Comparison of ENCODE assay signal across 8 cellular contexts in the genomic region with DNA sequence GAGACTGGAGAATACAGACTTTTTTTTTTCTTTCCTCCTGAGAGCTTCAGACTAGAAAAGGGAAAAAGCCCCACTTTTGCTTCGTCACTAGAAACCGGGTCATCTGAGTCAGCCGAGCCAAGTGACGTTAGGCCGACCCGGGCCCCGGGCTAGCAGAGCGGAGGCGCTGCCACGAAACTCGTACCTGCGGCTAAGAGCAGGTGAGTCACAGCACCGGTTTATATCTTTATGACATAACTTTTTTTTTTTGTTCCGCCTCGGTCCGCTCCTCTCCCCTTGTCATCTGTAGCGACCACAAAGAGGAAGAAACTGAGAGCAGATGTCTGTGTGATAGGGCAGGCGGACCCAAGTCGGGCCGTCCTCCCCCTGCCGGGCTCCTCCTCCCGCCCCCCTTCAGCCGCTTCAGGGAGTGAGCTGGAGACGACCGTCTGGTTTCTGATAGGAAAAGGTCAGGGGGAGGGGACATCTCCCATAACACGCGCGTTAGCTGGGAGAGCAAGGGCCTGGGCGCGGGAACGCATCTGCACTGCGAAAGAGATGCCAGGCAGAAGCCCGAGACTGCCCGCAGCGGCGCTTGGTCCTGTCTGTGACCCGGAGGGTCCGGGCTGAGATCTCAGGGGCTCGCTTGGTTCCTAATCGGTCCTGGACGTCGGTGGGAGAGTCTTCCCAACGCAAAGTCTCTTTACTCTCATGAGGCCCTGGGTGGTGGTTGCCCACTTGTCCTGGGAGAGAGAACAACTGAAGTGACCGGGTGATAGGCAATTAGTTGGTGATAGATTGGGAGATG. TPM values are rescaled to one million over a fixed set of nuclear protein-coding genes. Genes with fewer than 3 reads are reported as not detected.
DNase-seq lines count a peak whose midpoint lies in the region; ATAC-seq and TF ChIP-seq lines count a peak whose summit lies in the region.

No MANE protein-coding gene starts in this region.

- DNase-seq in CD4-positive, CD25-positive, alpha-beta regulatory T cell, result peak in 2 of 3 donors; percentile 13 to 46
- DNase-seq in H4 (ENCODE audit: low spot score) (peak; percentile 52), NCI-H1436 (lab: John Stamatoyannopoulos, UW) (peak; percentile 86), SW480 (ENCODE audit: low spot score) (peak; percentile 81), mammary epithelial cell (peak; percentile 97)
- peak; percentile 72 for DNase-seq in stimulated activated naive CD8-positive, alpha-beta T cell treated with anti-CD3 and anti-CD28 coated beads, Interleukin-15, Interleukin-2, amounts not matched to agents 100 U/mL and 50 U/mL, for 24 hours
- no peak for DNase-seq in NK-92 treated with Interleukin-12 subunit alpha and Interleukin-12 subunit beta, amount 100 ng/mL, for 24 hours (lab: John Stamatoyannopoulos, UW)

- H3K79me2 ChIP-seq in mammary epithelial cell (ENCODE audit: insufficient read depth, low read length), result no peaks in the 10 kb centered on the region

- no peaks in the 10 kb centered on the region for H4K20me1 ChIP-seq in mammary epithelial cell (ENCODE audit: insufficient read depth, low read length)

- H3K36me3 Mint-ChIP-seq in CD4-positive, CD25-positive, alpha-beta regulatory T cell, result no peaks in the 10 kb centered on the region

- peaks cover 0 to 8% of the 10 kb centered on the region in 2 experiments for H3K9me3 ChIP-seq in CD4-positive, CD25-positive, alpha-beta regulatory T cell (ENCODE audit: control insufficient read depth in 2 of 2, low read length in 2 of 2)
- H3K9me3 ChIP-seq in mammary epithelial cell (replicated peaks; ENCODE audit: insufficient read depth, low read length) (no peaks in the 10 kb centered on the region), mucosa of stomach (ENCODE audit: control insufficient read depth, low read length) (no peaks in the 10 kb centered on the region)

- peaks cover 0 to 17% (median 2%) of the 10 kb centered on the region in 7 donors for H3K9me3 Mint-ChIP-seq in CD4-positive, CD25-positive, alpha-beta regulatory T cell

- in situ Hi-C loops in mammary epithelial cell (cut with MboI; ENCODE audit: low sequenced_read_pairs in 2 of 2), result loop anchor here (10.0 kb wide), 2 partner anchors 351 to 361 kb away; no protein-coding TSS in a partner anchor

- peaks cover 75% of the 10 kb centered on the region for H3K27me3 Mint-ChIP-seq in CD4-positive, CD25-positive, alpha-beta regulatory T cell

- CTCF ChIA-PET in mammary epithelial cell (lab: Charles Lee; ENCODE audit: low non-redundant PET), result no interaction called here

- no peaks in the 10 kb centered on the region for H3K36me3 ChIP-seq in CD4-positive, CD25-positive, alpha-beta regulatory T cell (ENCODE audit: control insufficient read depth, insufficient read depth, low read length)
- H3K36me3 ChIP-seq in mammary epithelial cell (ENCODE audit: insufficient read depth, low read length), result no peaks in the 10 kb centered on the region
- H3K36me3 ChIP-seq in mucosa of stomach (ENCODE audit: control insufficient read depth, insufficient read depth, low read length), result no peaks in the 10 kb centered on the region

- peak overlapping the region in 3 of 4 donors; percentile 43 to 72 (median 72) for H3K4me3 Mint-ChIP-seq in CD4-positive, CD25-positive, alpha-beta regulatory T cell

- no TSS peak for BruUV-seq in mammary epithelial cell (replicated peaks; lab: Mats Ljungman, UMichigan)

- H3K27me3 ChIP-seq in CD4-positive, CD25-positive, alpha-beta regulatory T cell (ENCODE audit: control insufficient read depth, insufficient read depth, low read length), result peaks cover 41% of the 10 kb centered on the region
- peaks cover 44% of the 10 kb centered on the region for H3K27me3 ChIP-seq in mammary epithelial cell (ENCODE audit: insufficient read depth, low read length)
- H3K27me3 ChIP-seq in mucosa of stomach (ENCODE audit: control insufficient read depth, insufficient read depth, low read length), result peaks cover 51% of the 10 kb centered on the region

- dilution Hi-C loops in mammary epithelial cell (cut with HindIII; ENCODE audit: low sequenced_read_pairs), result no loop called here

- no peak overlapping the region for H3K27ac Mint-ChIP-seq in CD4-positive, CD25-positive, alpha-beta regulatory T cell

- peak; percentile 34 to 54 for ATAC-seq in CD4-positive, CD25-positive, alpha-beta regulatory T cell (ENCODE audit: low read depth in 2 of 2)
- ATAC-seq in stimulated activated naive CD8-positive, alpha-beta T cell treated with anti-CD3 and anti-CD28 coated beads, Interleukin-15, Interleukin-2, amounts not matched to agents 100 U/mL and 50 U/mL, for 24 hours, result peak; percentile 90

- H3K4me2 ChIP-seq in mammary epithelial cell (ENCODE audit: insufficient read depth, low read depth, low read length), result peak overlapping the region; percentile 97

- H3K4me1 Mint-ChIP-seq in CD4-positive, CD25-positive, alpha-beta regulatory T cell, result peaks cover 4 to 38% (median 11%) of the 10 kb centered on the region in 4 donors

- no peak overlapping the region for H3K4me3 ChIP-seq in CD4-positive, CD25-positive, alpha-beta regulatory T cell (ENCODE audit: low read depth, low read length)
- H3K4me3 ChIP-seq in mammary epithelial cell (replicated peaks in 1 of 3; ENCODE audit: insufficient read depth in 1 of 3, low read depth in 2 of 3, low read length in 3 of 3), result peak overlapping the region; percentile 54 to 62 (median 57)
- H3K4me3 ChIP-seq in mucosa of stomach (ENCODE audit: low read length), result peak overlapping the region; percentile 18

- TF ChIP-seq CTCF in mammary epithelial cell (conservative IDR thresholded peaks at IDR 0.05 in 1 of 2, IDR thresholded peaks at IDR 0.05 in 1 of 2; ENCODE audit: extremely low read depth in 1 of 2, insufficient read depth in 1 of 2, low read depth in 1 of 2, low read length in 2 of 2), result no peak

- peaks cover 22% of the 10 kb centered on the region for H3K4me1 ChIP-seq in CD4-positive, CD25-positive, alpha-beta regulatory T cell (ENCODE audit: control insufficient read depth, insufficient read depth, low read length, poor library complexity, severe bottlenecking)
- H3K4me1 ChIP-seq in mammary epithelial cell (ENCODE audit: insufficient read depth, low read length), result peaks cover 34% of the 10 kb centered on the region
- peaks cover 3% of the 10 kb centered on the region for H3K4me1 ChIP-seq in mucosa of stomach (ENCODE audit: control insufficient read depth, insufficient read depth, low read length)

- intact Hi-C loops in mammary epithelial cell (cut with micrococcal nuclease), result loop anchor here (2.0 to 10.0 kb wide), 3 partner anchors 29 to 251 kb away; no protein-coding TSS in a partner anchor

- no peak overlapping the region for H3K27ac ChIP-seq in CD4-positive, CD25-positive, alpha-beta regulatory T cell (ENCODE audit: insufficient read depth, low read length, poor library complexity, severe bottlenecking)
- H3K27ac ChIP-seq in mammary epithelial cell (ENCODE audit: insufficient read depth, low read depth, low read length), result peak overlapping the region; percentile 56

- H3K9ac ChIP-seq in mammary epithelial cell (ENCODE audit: insufficient read depth, low read length) (peak overlapping the region; percentile 75), mucosa of stomach (ENCODE audit: low read length) (peak overlapping the region; percentile 90)

- peak overlapping the region; percentile 94 for H2AFZ ChIP-seq in mammary epithelial cell (ENCODE audit: low read depth, low read length)

- 12% methylated on average over 20 of the region's 44 CpGs for WGBS in mammary epithelial cell (ENCODE audit: low coverage, missing lambda C conversion rate)

RNA-seq across cellular contexts. Expression of gene TTC6, which starts 0.6 kb away (rescaled TPM):
- total RNA-seq in CD4-positive, CD25-positive, alpha-beta regulatory T cell, result not detected
- not detected for polyA plus RNA-seq in CD4-positive, CD25-positive, alpha-beta regulatory T cell
- total RNA-seq in H4 (2014; rRNA removed; shearing (Covaris generic)), result 0.02 and 0.29 TPM in 2 replicates
- total RNA-seq in mammary epithelial cell, result not detected
- not detected for polyA plus RNA-seq in mammary epithelial cell
- polyA minus RNA-seq in mammary epithelial cell, result not detected

RNA-seq across cellular contexts. Expression of gene FOXA1, which starts 1.0 kb away (rescaled TPM):
- 1.0 TPM for total RNA-seq in CD4-positive, CD25-positive, alpha-beta regulatory T cell
- polyA plus RNA-seq in CD4-positive, CD25-positive, alpha-beta regulatory T cell, result not detected
- total RNA-seq in H4 (2014; rRNA removed; shearing (Covaris generic)), result 3.1 and 5.3 TPM in 2 replicates
- under 1 TPM; 0.17 to 0.33 TPM for total RNA-seq in mammary epithelial cell
- polyA plus RNA-seq in mammary epithelial cell, result 0.09 TPM
- not detected for polyA minus RNA-seq in mammary epithelial cell
